Comparison of ENCODE assay signal across 38 cellular contexts in the genomic region with DNA sequence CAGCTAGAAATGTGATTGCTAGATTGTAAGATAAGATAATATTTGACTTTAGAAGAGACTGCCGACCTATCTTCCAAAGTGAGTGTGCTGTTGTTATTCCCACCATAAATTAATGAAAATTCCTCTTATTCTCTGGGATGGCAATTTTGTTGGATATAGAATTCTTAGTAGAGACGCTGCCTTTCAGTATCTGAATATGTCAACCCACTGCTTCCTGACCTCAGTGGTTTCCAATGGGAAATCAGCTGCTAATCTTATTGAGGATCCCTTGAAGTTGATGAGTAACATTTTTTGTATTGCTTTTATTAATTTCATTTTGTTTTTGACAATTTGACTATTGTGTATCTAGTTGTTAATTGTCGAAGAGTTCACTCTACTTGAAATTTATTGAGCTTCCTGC.
"Had no signal": no experiment of that assay in that cellular context is flagged by ENCODE, and none has a peak within 500 bp of the region (broad histone marks: within the 10 kb centered on the region; RNA-seq: fewer than 3 reads in every experiment).

No MANE protein-coding gene starts in this region.

- H3K9me3 Mint-ChIP-seq: activated T-helper 1 cell treated with anti-CD3 and anti-CD28 coated beads, Interleukin-12 subunit alpha, Interleukin-12 subunit beta, Interleukin-2, Interleukin-4 antibody, amounts not matched to agents 30 ng/mL and 10 ng/mL and 1 ng/mL, durations not matched to agents 14 hours and 24 hours and 36 hours had no signal

- H3K27me3 Mint-ChIP-seq: activated naive CD4-positive, alpha-beta T cell treated with anti-CD3 and anti-CD28 coated beads, Interleukin-2, amount 10 ng/mL, durations not matched to agents 7 days and 5 days; activated naive CD4-positive, alpha-beta T cell treated with anti-CD3 and anti-CD28 coated beads, Interleukin-2, amount 50 U/mL, for 24 hours; activated naive CD8-positive, alpha-beta T cell; activated naive CD8-positive, alpha-beta T cell treated with anti-CD3 and anti-CD28 coated beads for 36 hours; activated naive CD8-positive, alpha-beta T cell treated with anti-CD3 and anti-CD28 coated beads, Interleukin-2, amount 10 ng/mL, durations not matched to agents 7 days and 5 days; activated naive CD8-positive, alpha-beta T cell treated with anti-CD3 and anti-CD28 coated beads, Interleukin-2, amount 50 U/mL, for 24 hours; activated T-cell treated with anti-CD3 and anti-CD28 coated beads, Interleukin-2, amount 50 U/mL, for 24 hours; activated T-helper 17 cell treated with anti-CD3 and anti-CD28 coated beads, Interleukin-2, amount 50 U/mL, for 72 hours; central memory CD8-positive, alpha-beta T cell had no signal

- H3K27me3 ChIP-seq: adrenal gland, ascending aorta, body of pancreas, brain microvascular endothelial cell, breast epithelium, cardiac muscle cell had no signal

- ATAC-seq: activated naive CD4-positive, alpha-beta T cell treated with anti-CD3 and anti-CD28 coated beads, Interleukin-2, amount 50 U/mL, for 72 hours; activated naive CD8-positive, alpha-beta T cell treated with anti-CD3 and anti-CD28 coated beads, Interleukin-2, amount 50 U/mL, for 24 hours; activated T-cell treated with anti-CD3 and anti-CD28 coated beads, Interleukin-2, amount 50 U/mL, for 4 hours; activated T-cell treated with anti-CD3 and anti-CD28 coated beads, Interleukin-2, amount 50 U/mL, for 72 hours; activated T-helper 17 cell treated with anti-CD3 and anti-CD28 coated beads, Interleukin-2, amount 50 U/mL, for 72 hours; body of pancreas had no signal

- H3K4me3 Mint-ChIP-seq: activated naive CD4-positive, alpha-beta T cell treated with anti-CD3 and anti-CD28 coated beads for 36 hours; activated naive CD4-positive, alpha-beta T cell treated with anti-CD3 and anti-CD28 coated beads, Interleukin-2, amount 10 ng/mL, durations not matched to agents 7 days and 5 days; activated naive CD4-positive, alpha-beta T cell treated with anti-CD3 and anti-CD28 coated beads, Interleukin-2, amount 50 U/mL, for 24 hours; activated naive CD8-positive, alpha-beta T cell; activated naive CD8-positive, alpha-beta T cell treated with anti-CD3 and anti-CD28 coated beads for 36 hours; activated naive CD8-positive, alpha-beta T cell treated with anti-CD3 and anti-CD28 coated beads, Interleukin-2, amount 10 ng/mL, durations not matched to agents 7 days and 5 days; activated naive CD8-positive, alpha-beta T cell treated with anti-CD3 and anti-CD28 coated beads, Interleukin-2, amount 50 U/mL, for 24 hours; activated T-cell treated with anti-CD3 and anti-CD28 coated beads, Interleukin-2, amount 50 U/mL, for 24 hours; activated T-cell treated with anti-CD3 and anti-CD28 coated beads, Interleukin-2, amount 50 U/mL, for 4 hours; activated T-cell treated with anti-CD3 and anti-CD28 coated beads, Interleukin-2, amount 50 U/mL, for 72 hours; activated T-helper 1 cell treated with anti-CD3 and anti-CD28 coated beads, Interleukin-12 subunit alpha, Interleukin-12 subunit beta, Interleukin-2, Interleukin-4 antibody, amounts not matched to agents 30 ng/mL and 10 ng/mL and 1 ng/mL, durations not matched to agents 14 hours and 24 hours and 36 hours; activated T-helper 17 cell treated with anti-CD3 and anti-CD28 coated beads, Interleukin-2, amount 50 U/mL, for 72 hours; brain; central memory CD8-positive, alpha-beta T cell had no signal

- H3K27ac ChIP-seq: adrenal gland, ascending aorta, body of pancreas, brain microvascular endothelial cell, breast epithelium, cardiac muscle cell had no signal

- H3K4me1 ChIP-seq: adrenal gland, ascending aorta, body of pancreas, breast epithelium had no signal

- H3K27ac Mint-ChIP-seq: activated naive CD4-positive, alpha-beta T cell treated with anti-CD3 and anti-CD28 coated beads for 36 hours; activated naive CD4-positive, alpha-beta T cell treated with anti-CD3 and anti-CD28 coated beads, Interleukin-2, amount 10 ng/mL, durations not matched to agents 7 days and 5 days; activated naive CD4-positive, alpha-beta T cell treated with anti-CD3 and anti-CD28 coated beads, Interleukin-2, amount 50 U/mL, for 24 hours; activated naive CD4-positive, alpha-beta T cell treated with anti-CD3 and anti-CD28 coated beads, Interleukin-2, amount 50 U/mL, for 72 hours; activated naive CD8-positive, alpha-beta T cell; activated naive CD8-positive, alpha-beta T cell treated with anti-CD3 and anti-CD28 coated beads for 36 hours; activated naive CD8-positive, alpha-beta T cell treated with anti-CD3 and anti-CD28 coated beads, Interleukin-2, amount 10 ng/mL, durations not matched to agents 7 days and 5 days; activated naive CD8-positive, alpha-beta T cell treated with anti-CD3 and anti-CD28 coated beads, Interleukin-2, amount 50 U/mL, for 24 hours; activated T-cell treated with anti-CD3 and anti-CD28 coated beads, Interleukin-2, amount 50 U/mL, for 24 hours; activated T-cell treated with anti-CD3 and anti-CD28 coated beads, Interleukin-2, amount 50 U/mL, for 72 hours; activated T-helper 1 cell treated with anti-CD3 and anti-CD28 coated beads, Interleukin-12 subunit alpha, Interleukin-12 subunit beta, Interleukin-2, Interleukin-4 antibody, amounts not matched to agents 30 ng/mL and 10 ng/mL and 1 ng/mL, durations not matched to agents 14 hours and 24 hours and 36 hours; activated T-helper 17 cell treated with anti-CD3 and anti-CD28 coated beads, Interleukin-2, amount 50 U/mL, for 72 hours; activated T-helper 2 cell treated with anti-CD3 and anti-CD28 coated beads, Interferon-gamma antibody, Interleukin-2, Interleukin-4, amounts not matched to agents 10 μg/mL and 5 μg/mL and 100 μg/mL, durations not matched to agents 14 hours and 24 hours and 36 hours; brain had no signal

- H3K36me3 Mint-ChIP-seq: activated naive CD4-positive, alpha-beta T cell treated with anti-CD3 and anti-CD28 coated beads, Interleukin-2, amount 10 ng/mL, durations not matched to agents 7 days and 5 days; activated naive CD4-positive, alpha-beta T cell treated with anti-CD3 and anti-CD28 coated beads, Interleukin-2, amount 50 U/mL, for 24 hours; activated naive CD4-positive, alpha-beta T cell treated with anti-CD3 and anti-CD28 coated beads, Interleukin-2, amount 50 U/mL, for 72 hours; activated naive CD8-positive, alpha-beta T cell; activated naive CD8-positive, alpha-beta T cell treated with anti-CD3 and anti-CD28 coated beads for 36 hours; activated naive CD8-positive, alpha-beta T cell treated with anti-CD3 and anti-CD28 coated beads, Interleukin-2, amount 10 ng/mL, durations not matched to agents 7 days and 5 days; brain had no signal

- H3K36me3 ChIP-seq: adrenal gland, ascending aorta, brain microvascular endothelial cell, breast epithelium, cardiac muscle cell had no signal

- DNase-seq: activated effector memory CD4-positive, alpha-beta T cell treated with anti-CD3 and anti-CD28 coated beads, Interleukin-2, amount 50 U/mL, for 16 hours; activated effector memory CD4-positive, alpha-beta T cell treated with Interleukin-2 at 50 U/mL for 16 hours; activated gamma-delta T cell; activated gamma-delta T cell treated with Interleukin-2 at 50 U/mL for 16 hours; activated naive CD4-positive, alpha-beta T cell; activated naive CD4-positive, alpha-beta T cell treated with anti-CD3 and anti-CD28 coated beads for 36 hours; activated naive CD4-positive, alpha-beta T cell treated with anti-CD3 and anti-CD28 coated beads, Interleukin-2, amount 10 ng/mL, durations not matched to agents 7 days and 5 days; activated naive CD4-positive, alpha-beta T cell treated with anti-CD3 and anti-CD28 coated beads, Interleukin-2, amount 50 U/mL, for 16 hours; activated naive CD4-positive, alpha-beta T cell treated with Interleukin-2 at 50 U/mL for 16 hours; activated naive CD8-positive, alpha-beta T cell treated with anti-CD3 and anti-CD28 coated beads for 36 hours; activated naive CD8-positive, alpha-beta T cell treated with anti-CD3 and anti-CD28 coated beads, Interleukin-2, amount 10 ng/mL, durations not matched to agents 7 days and 5 days; activated naive CD8-positive, alpha-beta T cell treated with anti-CD3 and anti-CD28 coated beads, Interleukin-2, amount 50 U/mL, for 24 hours; activated T-cell treated with anti-CD3 and anti-CD28 coated beads for 4 hours; activated T-cell treated with anti-CD3 and anti-CD28 coated beads, Interleukin-2, amount 50 U/mL, for 24 hours; activated T-cell treated with anti-CD3 and anti-CD28 coated beads, Interleukin-2, amount 50 U/mL, for 4 hours; activated T-cell treated with anti-CD3 and anti-CD28 coated beads, Interleukin-2, amount 50 U/mL, for 48 hours; activated T-cell treated with anti-CD3 and anti-CD28 coated beads, Interleukin-2, amount 50 U/mL, for 72 hours; adrenal gland; amniotic stem cell; amygdala; anterior cingulate cortex; aorta; body of pancreas; brain microvascular endothelial cell; caudate nucleus; central memory CD4-positive, alpha-beta T cell; cerebellar nuclear complex had no signal

- H3K4me3 ChIP-seq: adrenal gland, ascending aorta, body of pancreas, breast epithelium, cardiac muscle cell had no signal

- H3K9me3 ChIP-seq: adrenal gland, ascending aorta, body of pancreas, breast epithelium had no signal

- H3K4me1 Mint-ChIP-seq: activated naive CD4-positive, alpha-beta T cell treated with anti-CD3 and anti-CD28 coated beads, Interleukin-2, amount 10 ng/mL, durations not matched to agents 7 days and 5 days; activated naive CD4-positive, alpha-beta T cell treated with anti-CD3 and anti-CD28 coated beads, Interleukin-2, amount 50 U/mL, for 24 hours; activated naive CD8-positive, alpha-beta T cell treated with anti-CD3 and anti-CD28 coated beads for 36 hours; activated naive CD8-positive, alpha-beta T cell treated with anti-CD3 and anti-CD28 coated beads, Interleukin-2, amount 10 ng/mL, durations not matched to agents 7 days and 5 days; activated naive CD8-positive, alpha-beta T cell treated with anti-CD3 and anti-CD28 coated beads, Interleukin-2, amount 50 U/mL, for 24 hours; activated T-helper 17 cell treated with anti-CD3 and anti-CD28 coated beads, Interleukin-2, amount 50 U/mL, for 72 hours; brain; central memory CD8-positive, alpha-beta T cell had no signal
